Comparison of ENCODE assay signal across 13 cellular contexts in the genomic region with DNA sequence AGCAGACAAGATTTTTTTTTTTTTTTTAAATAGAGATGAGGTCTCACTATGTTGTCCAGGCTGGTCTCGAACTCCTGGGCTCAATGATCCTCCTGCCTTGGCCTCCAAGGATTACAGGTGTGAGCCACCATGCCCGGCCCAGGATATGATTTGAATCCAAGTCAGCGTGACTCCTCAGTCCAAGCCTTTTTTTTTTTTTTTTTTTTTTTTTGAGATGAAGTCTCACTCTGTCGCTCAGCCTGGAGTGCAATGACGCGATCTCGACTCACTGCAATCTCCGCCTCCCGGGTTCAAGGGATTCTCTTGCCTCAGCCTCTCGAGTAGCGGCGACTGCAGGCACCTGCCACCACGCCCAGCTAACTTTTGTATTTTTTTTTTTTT. TPM values are rescaled to one million over a fixed set of nuclear protein-coding genes. Genes with fewer than 3 reads are reported as not detected.
"Had no signal": no experiment of that assay in that cellular context is flagged by ENCODE, and none has a peak within 500 bp of the region (broad histone marks: within the 10 kb centered on the region; RNA-seq: fewer than 3 reads in every experiment).

No MANE protein-coding gene starts in this region.

- H3K4me3 ChIP-seq: breast epithelium, ovary, prostate gland, skin epidermis, stomach, tibial artery had no signal

- H3K4me1 ChIP-seq: breast epithelium, prostate gland had no signal

- H3K4me3 Mint-ChIP-seq: activated T-cell treated with anti-CD3 and anti-CD28 coated beads, Interleukin-2, amount 50 U/mL, for 4 hours; activated T-helper 17 cell treated with anti-CD3 and anti-CD28 coated beads, Interleukin-2, amount 50 U/mL, for 72 hours; naive thymus-derived CD4-positive, alpha-beta T cell; stimulated activated naive B cell treated with anti-CD40 and anti-IgM and Interleukin-4, amounts not matched to agents 10 μg/mL and 1 μg/mL and 100 μg/mL, for 72 hours had no signal

- H3K27ac Mint-ChIP-seq: activated T-helper 17 cell treated with anti-CD3 and anti-CD28 coated beads, Interleukin-2, amount 50 U/mL, for 72 hours; naive thymus-derived CD4-positive, alpha-beta T cell had no signal

- H3K27me3 ChIP-seq: ovary had no signal

- H3K36me3 Mint-ChIP-seq: stimulated activated naive B cell treated with anti-CD40 and anti-IgM and Interleukin-4, amounts not matched to agents 10 μg/mL and 1 μg/mL and 100 μg/mL, for 72 hours had no signal

- H3K27ac ChIP-seq: breast epithelium, ovary, prostate gland, skin epidermis, stomach, tibial artery, WERI-Rb-1 had no signal

- H3K36me3 ChIP-seq: breast epithelium, ovary, prostate gland, stomach, tibial artery, WERI-Rb-1 had no signal

- H3K9me3 ChIP-seq: breast epithelium, ovary, prostate gland, stomach, tibial artery had no signal

- FAIRE-seq: frontal cortex, TTC549 had no signal

- H3K9me3 Mint-ChIP-seq: activated T-cell treated with anti-CD3 and anti-CD28 coated beads, Interleukin-2, amount 50 U/mL, for 4 hours; activated T-helper 17 cell treated with anti-CD3 and anti-CD28 coated beads, Interleukin-2, amount 50 U/mL, for 72 hours; naive thymus-derived CD4-positive, alpha-beta T cell; stimulated activated naive B cell treated with anti-CD40 and anti-IgM and Interleukin-4, amounts not matched to agents 10 μg/mL and 1 μg/mL and 100 μg/mL, for 72 hours had no signal

RNA-seq across cellular contexts. Expression of a gene that starts 6.9 kb away (rescaled TPM):
- polyA plus RNA-seq: naive thymus-derived CD4-positive, alpha-beta T cell had no signal
